In the genomic region with DNA sequence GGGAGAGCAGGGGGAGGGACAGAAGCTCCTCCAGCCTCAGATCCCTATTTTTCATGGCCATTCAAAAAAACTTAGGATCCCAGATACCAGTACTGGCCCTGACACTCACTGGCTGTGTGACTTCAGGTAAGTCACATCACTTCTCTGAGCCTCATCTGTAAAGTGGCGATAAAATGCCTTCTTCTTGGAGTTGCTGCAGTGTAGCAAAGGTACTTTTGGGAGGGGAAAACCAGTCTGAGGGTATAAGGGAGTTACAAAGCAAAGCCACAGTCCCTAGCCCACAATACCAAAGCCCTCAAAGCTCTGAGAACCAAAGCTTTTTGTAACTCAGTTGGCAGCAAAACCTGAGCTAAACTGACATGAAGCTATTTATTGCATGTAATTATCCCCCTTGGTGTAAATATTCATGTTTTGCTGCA, we compare ENCODE assay signal across 12 cellular contexts. TPM values are rescaled to one million over a fixed set of nuclear protein-coding genes. Genes with fewer than 3 reads are reported as not detected.
DNase-seq lines count a peak whose midpoint lies in the region; ATAC-seq and TF ChIP-seq lines count a peak whose summit lies in the region.
"Had no signal": no experiment of that assay in that cellular context is flagged by ENCODE, and none has a peak within 500 bp of the region (broad histone marks: within the 10 kb centered on the region; RNA-seq: fewer than 3 reads in every experiment).

No MANE protein-coding gene starts in this region.

- H3K27ac Mint-ChIP-seq in osteocyte (ENCODE audit: unreplicated experiment): peak overlapping the region; percentile 95
- no peak overlapping the region for H3K27ac Mint-ChIP-seq in stimulated activated naive B cell treated with anti-CD40 and anti-IgM and Interleukin-4, amounts not matched to agents 10 μg/mL and 1 μg/mL and 100 μg/mL, for 72 hours
- H3K27ac Mint-ChIP-seq: IgD-negative memory B cell had no signal

- H3K27ac ChIP-seq in SJCRH30 (peak overlapping the region; percentile 60), cingulate gyrus (ENCODE audit: low read depth, low read length) (peak overlapping the region; percentile 30), psoas muscle (no peak overlapping the region)

- no peak overlapping the region for H3K4me3 Mint-ChIP-seq in osteocyte (ENCODE audit: unreplicated experiment)
- H3K4me3 Mint-ChIP-seq in stimulated activated naive B cell treated with anti-CD40 and anti-IgM and Interleukin-4, amounts not matched to agents 10 μg/mL and 1 μg/mL and 100 μg/mL, for 72 hours: no peak overlapping the region
- H3K4me3 Mint-ChIP-seq: IgD-negative memory B cell had no signal

- H3K4me3 ChIP-seq in SJCRH30 (no peak overlapping the region), psoas muscle (no peak overlapping the region)
- H3K4me3 ChIP-seq: HAP-1 had no signal

- H3K4me1 ChIP-seq in SJCRH30 (peaks cover 15% of the 10 kb centered on the region), psoas muscle (no peaks in the 10 kb centered on the region)
- H3K4me1 ChIP-seq: Caco-2, HAP-1 had no signal

- TF ChIP-seq CTCF in osteocyte (IDR thresholded peaks at IDR 0.05): no peak
- no peak for TF ChIP-seq CTCF in psoas muscle (IDR thresholded peaks at IDR 0.05)

- H3K36me3 Mint-ChIP-seq in osteocyte (ENCODE audit: unreplicated experiment): no peaks in the 10 kb centered on the region
- H3K36me3 Mint-ChIP-seq in stimulated activated naive B cell treated with anti-CD40 and anti-IgM and Interleukin-4, amounts not matched to agents 10 μg/mL and 1 μg/mL and 100 μg/mL, for 72 hours: no peaks in the 10 kb centered on the region
- H3K36me3 Mint-ChIP-seq: IgD-negative memory B cell had no signal

- peaks cover 43% of the 10 kb centered on the region for H3K4me1 Mint-ChIP-seq in osteocyte (ENCODE audit: unreplicated experiment)
- no peaks in the 10 kb centered on the region for H3K4me1 Mint-ChIP-seq in stimulated activated naive B cell treated with anti-CD40 and anti-IgM and Interleukin-4, amounts not matched to agents 10 μg/mL and 1 μg/mL and 100 μg/mL, for 72 hours
- H3K4me1 Mint-ChIP-seq: IgD-negative memory B cell had no signal

- ATAC-seq in stimulated activated naive B cell treated with anti-CD40 and anti-IgM and Interleukin-4, amounts not matched to agents 10 μg/mL and 1 μg/mL and 100 μg/mL, for 72 hours (replicated peaks): no peak
- ATAC-seq in psoas muscle: no peak

- H3K9me3 ChIP-seq in SJCRH30 (replicated peaks) (no peaks in the 10 kb centered on the region), psoas muscle (no peaks in the 10 kb centered on the region)
- H3K9me3 ChIP-seq: Caco-2, HAP-1 had no signal

- H3K36me3 ChIP-seq in SJCRH30 (no peaks in the 10 kb centered on the region), psoas muscle (ENCODE audit: insufficient read depth in 1 of 2, low read depth in 1 of 2) (no peaks in the 10 kb centered on the region)
- H3K36me3 ChIP-seq: HAP-1 had no signal

- H3K27me3 Mint-ChIP-seq in osteocyte (ENCODE audit: unreplicated experiment): no peaks in the 10 kb centered on the region
- peaks cover 5 to 9% of the 10 kb centered on the region in 2 donors for H3K27me3 Mint-ChIP-seq in stimulated activated naive B cell treated with anti-CD40 and anti-IgM and Interleukin-4, amounts not matched to agents 10 μg/mL and 1 μg/mL and 100 μg/mL, for 72 hours

- H3K27me3 ChIP-seq in SJCRH30 (no peaks in the 10 kb centered on the region), psoas muscle (ENCODE audit: insufficient read depth in 3 of 3, low read length in 2 of 3) (no peaks in the 10 kb centered on the region)

- WGBS in psoas muscle, 3 donors: 88 to 95% (median 95%) methylated on average over 1 of the region's 1 CpG

- no peaks in the 10 kb centered on the region for H3K9me3 Mint-ChIP-seq in osteocyte (ENCODE audit: unreplicated experiment)
- peaks cover 0 to 3% of the 10 kb centered on the region in 2 donors for H3K9me3 Mint-ChIP-seq in stimulated activated naive B cell treated with anti-CD40 and anti-IgM and Interleukin-4, amounts not matched to agents 10 μg/mL and 1 μg/mL and 100 μg/mL, for 72 hours
- H3K9me3 Mint-ChIP-seq: IgD-negative memory B cell had no signal

- DNase-seq in Caki2 (ENCODE audit: low read depth): peak; percentile 16
- no peak for DNase-seq in SJCRH30
- no peak for DNase-seq in osteocyte (ENCODE audit: extremely low spot score, unreplicated experiment)
- DNase-seq in stimulated activated naive B cell treated with anti-CD40 and anti-IgM and Interleukin-4, amounts not matched to agents 10 μg/mL and 1 μg/mL and 100 μg/mL, for 72 hours: no peak
- DNase-seq in psoas muscle: no peak
- DNase-seq in NCI-H774 (lab: John Stamatoyannopoulos, UW): no peak
- DNase-seq: Caco-2, NCI-H187 treated with DMSO at 0.1 percent for 48 hours, NCI-H526 treated with DMSO at 0.1 percent for 48 hours had no signal

- intact Hi-C loops in psoas muscle (cut with DNase I): no loop called here

- in situ Hi-C loops in Caki2 (cut with HindIII; ENCODE audit: low pct_unique_long_range_greater_than_20kb, low sequenced_read_pairs): no loop called here

RNA-seq across cellular contexts. Expression of a gene that starts 43.4 kb away (rescaled TPM):
- not detected in 2 replicates for total RNA-seq in Caki2 (2014; rRNA removed; shearing (Covaris generic); ENCODE audit: low replicate concordance)
- total RNA-seq in SJCRH30 (2014; rRNA removed; shearing (Covaris generic)): 0.20 and 0.26 TPM in 2 replicates
- total RNA-seq in osteocyte (29.2 and 29.9 TPM in 2 replicates), psoas muscle (10 to 100 TPM in 1 of 4 donors, 1 to 10 TPM in 2, under 1 TPM in 1; 0.94 to 10.7 (median 3.2) TPM)
- 1 to 10 TPM in 1 of 3 donors, under 1 TPM in 2; 0.35 to 2.9 (median 0.74) TPM for polyA plus RNA-seq in psoas muscle
- total RNA-seq: Caco-2 had no signal
- polyA plus RNA-seq: IgD-negative memory B cell had no signal
